Comparison of ENCODE assay signal across 8 cellular contexts in genomic region chr3:30607032-30607833, GRCh38. TPM values are rescaled to one million over a fixed set of nuclear protein-coding genes. Genes with fewer than 3 reads are reported as not detected.
DNase-seq lines count a peak whose midpoint lies in the region; ATAC-seq and TF ChIP-seq lines count a peak whose summit lies in the region.

No MANE protein-coding gene starts in this region.

- peak overlapping the region; percentile 89 for H3K4me3 ChIP-seq in WI38 (ENCODE audit: low read depth, low read length)
- peak overlapping the region; percentile 75 to 88 for H3K4me3 ChIP-seq in left lung

- intact Hi-C loops in CD4-positive, alpha-beta T cell (cut with DNase I, micrococcal nuclease) = loop anchor here (1.0 to 10.0 kb wide), 5 partner anchors 35 to 492 kb away; no protein-coding TSS in a partner anchor
- intact Hi-C loops in left lung (cut with DNase I) = no loop called here

- peaks cover 68% of the 10 kb centered on the region for H3K36me3 Mint-ChIP-seq in CD4-positive, alpha-beta T cell (ENCODE audit: low read depth)
- no peaks in the 10 kb centered on the region for H3K36me3 Mint-ChIP-seq in chondrocyte (ENCODE audit: low read depth)

- peaks cover 64% of the 10 kb centered on the region for H3K4me1 Mint-ChIP-seq in CD4-positive, alpha-beta T cell (ENCODE audit: low read depth)
- H3K4me1 Mint-ChIP-seq in chondrocyte (ENCODE audit: low read depth) = peaks cover 33% of the 10 kb centered on the region

- H3K9me3 ChIP-seq in CD4-positive, alpha-beta T cell (ENCODE audit: control insufficient read depth, low read length) = no peaks in the 10 kb centered on the region
- H3K9me3 ChIP-seq in left lung = no peaks in the 10 kb centered on the region

- no peak for TF ChIP-seq CTCF in CD4-positive, alpha-beta T cell (IDR thresholded peaks at IDR 0.05)
- TF ChIP-seq CTCF in WI38 (IDR thresholded peaks at IDR 0.05; ENCODE audit: low read depth, low read length) (no peak), chondrocyte (IDR thresholded peaks at IDR 0.05) (no peak), left lung (IDR thresholded peaks at IDR 0.05) (no peak)

- no peaks in the 10 kb centered on the region for H3K9me3 Mint-ChIP-seq in CD4-positive, alpha-beta T cell
- H3K9me3 Mint-ChIP-seq in chondrocyte (ENCODE audit: low read depth) = no peaks in the 10 kb centered on the region

- H3K27ac ChIP-seq in CD4-positive, alpha-beta T cell (ENCODE audit: low read depth, low read length) = peak overlapping the region; percentile 91
- peak overlapping the region; percentile 99 to 100 for H3K27ac ChIP-seq in left lung

- peaks cover 31 to 79% of the 10 kb centered on the region in 2 donors for H3K4me1 ChIP-seq in left lung

- POLR2A ChIA-PET in CD4-positive, alpha-beta T cell (lab: Charles Lee) = interaction anchor here (0.6 to 8.9 kb wide), 29 partner anchors 9 to 925 kb away, joined by 3 to 176 read pairs (median 5); partner anchors contain the start of gene STT3B

- no peaks in the 10 kb centered on the region for H3K27me3 ChIP-seq in CD4-positive, alpha-beta T cell (ENCODE audit: control insufficient read depth, insufficient read depth, low read length)
- no peaks in the 10 kb centered on the region for H3K27me3 ChIP-seq in left lung

- DNase-seq in CD4-positive, alpha-beta T cell = peak; percentile 39 to 74 (median 58)
- peak; percentile 51 for DNase-seq in HuH-7 (ENCODE audit: low spot score)
- peak; percentile 67 for DNase-seq in chondrocyte (ENCODE audit: low spot score)
- peak; percentile 83 to 95 for DNase-seq in left lung
- peak in 2 of 3 experiments; percentile 56 to 63 for DNase-seq in stimulated activated CD4-positive, alpha-beta T cell treated with anti-CD3 and anti-CD28 coated beads, TNF-alpha, amount 100 ng/mL, for 24 hours (ENCODE audit: low read depth in 3 of 3)
- no peak for DNase-seq in NCI-H1105 treated with DMSO at 0.1 percent for 48 hours (lab: John Stamatoyannopoulos, UW)

- peak overlapping the region; percentile 96 for H3K27ac Mint-ChIP-seq in CD4-positive, alpha-beta T cell
- peak overlapping the region; percentile 83 for H3K27ac Mint-ChIP-seq in chondrocyte (ENCODE audit: unreplicated experiment)

- no peaks in the 10 kb centered on the region for H3K27me3 Mint-ChIP-seq in CD4-positive, alpha-beta T cell
- H3K27me3 Mint-ChIP-seq in chondrocyte (ENCODE audit: low read depth) = no peaks in the 10 kb centered on the region

- H3K4me3 Mint-ChIP-seq in CD4-positive, alpha-beta T cell = peak overlapping the region; percentile 97
- peak overlapping the region; percentile 87 for H3K4me3 Mint-ChIP-seq in chondrocyte (ENCODE audit: unreplicated experiment)

- H3K36me3 ChIP-seq in left lung = no peaks in the 10 kb centered on the region

- ATAC-seq in CD4-positive, alpha-beta T cell (ENCODE audit: poor library complexity) = peak; percentile 22
- ATAC-seq in GM21423 (IDR thresholded peaks at IDR 0.05; ENCODE audit: unreplicated experiment) = peak; percentile 53
- ATAC-seq in left lung = peak; percentile 47

- CTCF ChIA-PET in CD4-positive, alpha-beta T cell (lab: Charles Lee) = interaction anchor here (0.8 to 3.6 kb wide), 9 partner anchors 8 to 288 kb away, joined by 3 to 13 read pairs (median 4); no protein-coding TSS in a partner anchor

RNA-seq across cellular contexts. Expression of gene TGFBR2, which starts 0.8 kb away (rescaled TPM):
- 100 to 1,000 TPM; 203 to 205 TPM for total RNA-seq in CD4-positive, alpha-beta T cell
- total RNA-seq in chondrocyte (25.7 to 52.2 TPM (median 28.4 TPM) in 3 replicates), left lung (100 to 1,000 TPM; 240 to 269 TPM)

Comparison
In these comparisons a context has a peak if more than half of its experiments do, and no peak if none do; other contexts are left out.
1. intact Hi-C loops: an anchor here in CD4-positive, alpha-beta T cell (1.0 to 10.0 kb wide); none called in left lung.